ENCODE assay signal across 17 cellular contexts in genomic region chr2:155689791-155690190, GRCh38.
DNase-seq lines count a peak whose midpoint lies in the region.
"Had no signal": no experiment of that assay in that cellular context is flagged by ENCODE, and none has a peak within 500 bp of the region (broad histone marks: within the 10 kb centered on the region; RNA-seq: fewer than 3 reads in every experiment).

No MANE protein-coding gene starts in this region.

- H3K27me3 Mint-ChIP-seq in dendritic cell treated with granulocyte-macrophage colony-stimulating factor and Interleukin-4, amounts not matched to agents 40 ng/mL and 50 ng/mL, for 4 days, result no peaks in the 10 kb centered on the region
- H3K27me3 Mint-ChIP-seq: CD4-positive, alpha-beta T cell had no signal

- peaks cover 22% of the 10 kb centered on the region for H3K9me3 Mint-ChIP-seq in dendritic cell treated with granulocyte-macrophage colony-stimulating factor and Interleukin-4, amounts not matched to agents 40 ng/mL and 50 ng/mL, for 4 days
- H3K9me3 Mint-ChIP-seq: CD4-positive, alpha-beta T cell had no signal

- H3K36me3 Mint-ChIP-seq in dendritic cell treated with granulocyte-macrophage colony-stimulating factor and Interleukin-4, amounts not matched to agents 40 ng/mL and 50 ng/mL, for 4 days (ENCODE audit: low read depth), result peaks cover 5% of the 10 kb centered on the region

- H3K27ac Mint-ChIP-seq in dendritic cell treated with granulocyte-macrophage colony-stimulating factor and Interleukin-4, amounts not matched to agents 40 ng/mL and 50 ng/mL, for 4 days, result peak overlapping the region; percentile 84
- H3K27ac Mint-ChIP-seq: CD4-positive, alpha-beta T cell had no signal

- intact Hi-C loops in dendritic cell treated with granulocyte-macrophage colony-stimulating factor and Interleukin-4, amounts not matched to agents 40 ng/mL and 50 ng/mL, for 4 days (cut with micrococcal nuclease), result loop anchor here (10.0 kb wide), 2 partner anchors 655 to 745 kb away; partner anchors contain the start of gene GPD2

- peak overlapping the region; percentile 67 for H3K27ac ChIP-seq in substantia nigra (ENCODE audit: low read depth, low read length, poor library complexity, severe bottlenecking)
- H3K27ac ChIP-seq: RWPE1 had no signal

- H3K4me3 Mint-ChIP-seq in dendritic cell treated with granulocyte-macrophage colony-stimulating factor and Interleukin-4, amounts not matched to agents 40 ng/mL and 50 ng/mL, for 4 days, result no peak overlapping the region
- H3K4me3 Mint-ChIP-seq: CD4-positive, alpha-beta T cell had no signal

- DNase-seq in NCI-H1048 (lab: John Stamatoyannopoulos, UW) (peak; percentile 87), inferior parietal cortex (ENCODE audit: extremely low spot score) (peak; percentile 65), substantia nigra (lab: John Stamatoyannopoulos, UW) (peak in 3 of 49 donors; percentile 1 to 48 (median 34)), occipital lobe (lab: John Stamatoyannopoulos, UW) (no peak), DMS79 (lab: John Stamatoyannopoulos, UW) (no peak), H4 (ENCODE audit: low spot score) (no peak)
- DNase-seq: CD4-positive, alpha-beta T cell; GOT3; KBM-7; MV-4-11; NCI-H1417 treated with DMSO at 0.1 percent for 48 hours; NCI-H187 treated with DMSO at 0.1 percent for 48 hours; NCI-H226; NCI-H524; SIG-M5 had no signal

- peaks cover 52% of the 10 kb centered on the region for H3K4me1 Mint-ChIP-seq in dendritic cell treated with granulocyte-macrophage colony-stimulating factor and Interleukin-4, amounts not matched to agents 40 ng/mL and 50 ng/mL, for 4 days (ENCODE audit: low read depth)

Comparison
In these comparisons a context has a peak if more than half of its experiments do, and no peak if none do; other contexts are left out.
1. DNase-seq: peak in NCI-H1048 (single experiment) and inferior parietal cortex (single experiment); none in occipital lobe (single experiment), DMS79 (single experiment) and H4 (single experiment).